8 cellular contexts compared by ENCODE assay signal in the genomic region with DNA sequence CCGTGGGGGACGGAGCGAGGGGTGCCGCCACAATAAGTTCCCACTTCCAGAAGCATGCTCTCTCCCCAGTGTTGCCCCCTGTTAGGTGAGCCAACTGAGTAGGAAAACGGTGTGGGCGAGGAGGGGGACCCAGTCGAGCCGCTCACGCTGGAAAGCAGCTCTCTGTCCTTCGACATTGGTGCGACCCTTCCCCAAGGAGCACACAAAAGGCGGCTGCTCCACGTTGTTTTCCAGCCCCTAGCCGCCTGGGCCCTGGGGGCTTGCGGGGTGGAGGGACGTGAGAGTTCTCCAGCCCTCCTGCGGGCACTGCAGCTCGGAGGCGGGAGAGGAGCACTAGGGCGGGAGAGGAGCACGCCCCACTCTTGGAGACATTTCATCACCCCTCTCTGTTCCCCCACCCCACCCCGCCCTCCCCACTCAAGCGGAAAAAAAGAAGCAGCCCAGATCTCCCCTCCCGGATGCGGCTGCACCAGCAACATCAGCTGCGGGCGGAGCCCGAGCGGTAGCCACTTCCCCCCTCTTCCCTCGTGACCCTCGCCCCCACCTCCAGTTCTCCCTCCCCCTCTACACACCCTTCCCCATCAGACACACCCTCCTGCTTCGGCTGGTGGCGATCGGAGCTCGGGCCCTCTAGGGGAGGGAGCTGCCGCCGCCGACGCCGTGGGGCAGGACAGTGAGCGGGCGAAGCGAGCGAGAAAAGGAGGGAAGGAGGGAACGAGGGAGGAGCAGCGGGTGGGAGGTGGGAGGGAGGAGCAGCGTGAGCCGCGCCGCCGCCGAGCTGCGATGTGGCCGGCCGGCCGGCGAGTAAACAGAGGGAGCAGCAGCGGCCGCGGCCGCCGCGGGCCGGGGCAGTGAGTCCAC. TPM values are rescaled to one million over a fixed set of nuclear protein-coding genes. Genes with fewer than 3 reads are reported as not detected.
DNase-seq lines count a peak whose midpoint lies in the region; ATAC-seq and TF ChIP-seq lines count a peak whose summit lies in the region.

A gene (plus strand): TSS at position 755 of the 861 bp plus-strand sequence. CDS start 157 bp downstream, outside the sequence.

- H3K4me3 ChIP-seq in Caco-2 (ENCODE audit: low read depth, low read length) = peak within 1 kb of the TSS; percentile 49
- H3K4me3 ChIP-seq in fibroblast of mammary gland (ENCODE audit: control insufficient read depth, low read depth, low read length) = peak within 1 kb of the TSS; percentile 73

- CTCF ChIA-PET in Caco-2 (lab: Charles Lee) = interaction anchor here (0.6 kb wide), 3 partner anchors 30 to 736 kb away, joined by 3 to 4 read pairs (median 3); no protein-coding TSS in a partner anchor

- no peaks in the 10 kb centered on the region for H3K9me3 Mint-ChIP-seq in Caco-2 (ENCODE audit: unreplicated experiment)
- no peaks in the 10 kb centered on the region for H3K9me3 Mint-ChIP-seq in naive thymus-derived CD8-positive, alpha-beta T cell
- H3K9me3 Mint-ChIP-seq in stimulated activated memory B cell treated with anti-CD40 and anti-IgM and Interleukin-4, amounts not matched to agents 10 μg/mL and 1 μg/mL and 100 μg/mL, for 72 hours = no peaks in the 10 kb centered on the region

- no peaks in the 10 kb centered on the region for H3K36me3 Mint-ChIP-seq in Caco-2 (ENCODE audit: insufficient read depth, unreplicated experiment)
- peaks cover 0 to 4% (median 0%) of the 10 kb centered on the region in 3 donors for H3K36me3 Mint-ChIP-seq in naive thymus-derived CD8-positive, alpha-beta T cell
- H3K36me3 Mint-ChIP-seq in stimulated activated memory B cell treated with anti-CD40 and anti-IgM and Interleukin-4, amounts not matched to agents 10 μg/mL and 1 μg/mL and 100 μg/mL, for 72 hours = peaks cover 5% of the 10 kb centered on the region

- peak within 1 kb of the TSS; percentile 83 for H3K4me3 Mint-ChIP-seq in Caco-2 (ENCODE audit: unreplicated experiment)
- peak within 1 kb of the TSS; percentile 96 to 100 (median 98) for H3K4me3 Mint-ChIP-seq in naive thymus-derived CD8-positive, alpha-beta T cell
- H3K4me3 Mint-ChIP-seq in stimulated activated memory B cell treated with anti-CD40 and anti-IgM and Interleukin-4, amounts not matched to agents 10 μg/mL and 1 μg/mL and 100 μg/mL, for 72 hours = peak within 1 kb of the TSS; percentile 100

- H3K27ac Mint-ChIP-seq in Caco-2 (ENCODE audit: unreplicated experiment) = peak within 1 kb of the TSS; percentile 35
- peak within 1 kb of the TSS; percentile 93 to 99 (median 98) for H3K27ac Mint-ChIP-seq in naive thymus-derived CD8-positive, alpha-beta T cell
- peak within 1 kb of the TSS; percentile 98 for H3K27ac Mint-ChIP-seq in stimulated activated memory B cell treated with anti-CD40 and anti-IgM and Interleukin-4, amounts not matched to agents 10 μg/mL and 1 μg/mL and 100 μg/mL, for 72 hours

- no peaks in the 10 kb centered on the region for H3K4me1 Mint-ChIP-seq in Caco-2 (ENCODE audit: low read depth, unreplicated experiment)
- H3K4me1 Mint-ChIP-seq in naive thymus-derived CD8-positive, alpha-beta T cell = peaks cover 10 to 34% (median 28%) of the 10 kb centered on the region in 4 donors
- peaks cover 19% of the 10 kb centered on the region for H3K4me1 Mint-ChIP-seq in stimulated activated memory B cell treated with anti-CD40 and anti-IgM and Interleukin-4, amounts not matched to agents 10 μg/mL and 1 μg/mL and 100 μg/mL, for 72 hours

- 0 out of 2 replicates have a peak, but pooled peaks cover 6% of the 10 kb centered on the region for H3K4me1 ChIP-seq in Caco-2

- DNase-seq in Caco-2 (peak; percentile 65 to 67), HUDEP-2 (lab: John Stamatoyannopoulos, UW; ENCODE audit: unreplicated experiment in 76 of 76) (peak in 75 of 76 experiments; percentile 0 to 82 (median 54)), RPMI7951 (ENCODE audit: low read depth) (peak; percentile 83), activated T-helper 1 cell treated with Interleukin-2 at 50 U/mL for 16 hours (ENCODE audit: low read depth) (peak; percentile 67), fibroblast of mammary gland (ENCODE audit: low read depth) (peak; percentile 84)
- DNase-seq in naive thymus-derived CD8-positive, alpha-beta T cell = peak; percentile 61 to 89 (median 74)

- intact Hi-C loops in Caco-2 (cut with micrococcal nuclease; ENCODE audit: unreplicated experiment) = no loop called here

- no peaks in the 10 kb centered on the region for H3K27me3 Mint-ChIP-seq in Caco-2 (ENCODE audit: insufficient read depth, unreplicated experiment)
- no peaks in the 10 kb centered on the region for H3K27me3 Mint-ChIP-seq in naive thymus-derived CD8-positive, alpha-beta T cell
- H3K27me3 Mint-ChIP-seq in stimulated activated memory B cell treated with anti-CD40 and anti-IgM and Interleukin-4, amounts not matched to agents 10 μg/mL and 1 μg/mL and 100 μg/mL, for 72 hours = no peaks in the 10 kb centered on the region

- no peaks in the 10 kb centered on the region for H3K9me3 ChIP-seq in Caco-2

- peak; percentile 52 for ATAC-seq in GM21367 (IDR thresholded peaks at IDR 0.05; ENCODE audit: unreplicated experiment)
- ATAC-seq in naive thymus-derived CD8-positive, alpha-beta T cell = peak; percentile 69 to 71
- ATAC-seq in stimulated activated memory B cell treated with anti-CD40 and anti-IgM and Interleukin-4, amounts not matched to agents 10 μg/mL and 1 μg/mL and 100 μg/mL, for 72 hours = peak; percentile 92

- POLR2A ChIA-PET in Caco-2 (lab: Charles Lee) = interaction anchor here (0.8 kb wide), 1 partner anchor 34 kb away, joined by 3 read pairs; no protein-coding TSS in a partner anchor
- POLR2A ChIA-PET in naive thymus-derived CD8-positive, alpha-beta T cell (lab: Charles Lee) = interaction anchor here (0.7 to 6.6 kb wide), 13 partner anchors 10 to 983 kb away, joined by 3 to 121 read pairs (median 4); no protein-coding TSS in a partner anchor

- no peaks in the 10 kb centered on the region for H3K36me3 ChIP-seq in Caco-2 (ENCODE audit: control insufficient read depth, insufficient read depth, low read length)

- no peaks in the 10 kb centered on the region for H3K27me3 ChIP-seq in Caco-2 (replicated peaks; ENCODE audit: control insufficient read depth, insufficient read depth, low read length)

- no TSS peak for BruUV-seq in Caco-2 (replicated peaks; lab: Mats Ljungman, UMichigan)

- TF ChIP-seq CTCF in Caco-2 (IDR thresholded peaks at IDR 0.05; ENCODE audit: insufficient read depth in 1 of 2, low read depth in 1 of 2, low read length in 1 of 2, severe bottlenecking in 1 of 2, unreplicated experiment in 1 of 2) (no peak), fibroblast of mammary gland (conservative IDR thresholded peaks at IDR 0.05; ENCODE audit: control insufficient read depth, insufficient read depth, low read depth, low read length) (no peak)

RNA-seq across cellular contexts. Expression of the gene that starts here (rescaled TPM):
- 2.7 TPM in 2 replicates for total RNA-seq in Caco-2 (2022)
- total RNA-seq in RPMI7951 (2014; rRNA removed; shearing (Covaris generic)) = 19.5 and 26.3 TPM in 2 replicates
- total RNA-seq in naive thymus-derived CD8-positive, alpha-beta T cell = 100 to 1,000 TPM; 110 to 116 TPM
- polyA plus RNA-seq in naive thymus-derived CD8-positive, alpha-beta T cell = 10 to 100 TPM; 20.9 to 26.6 (median 24.1) TPM

Comparison
In these comparisons a context has a peak if more than half of its experiments do, and no peak if none do; other contexts are left out.
1. Peak in every context shown above with its lines: DNase-seq, ATAC-seq and H3K4me3 ChIP-seq.
2. H3K27ac Mint-ChIP-seq: peak in every context shown above with its lines; median percentile 98 in naive thymus-derived CD8-positive, alpha-beta T cell; 98 in stimulated activated memory B cell treated with anti-CD40 and anti-IgM and Interleukin-4, amounts not matched to agents 10 μg/mL and 1 μg/mL and 100 μg/mL, for 72 hours; 35 in Caco-2.